ENCODE assay signal across 17 cellular contexts in the genomic region with DNA sequence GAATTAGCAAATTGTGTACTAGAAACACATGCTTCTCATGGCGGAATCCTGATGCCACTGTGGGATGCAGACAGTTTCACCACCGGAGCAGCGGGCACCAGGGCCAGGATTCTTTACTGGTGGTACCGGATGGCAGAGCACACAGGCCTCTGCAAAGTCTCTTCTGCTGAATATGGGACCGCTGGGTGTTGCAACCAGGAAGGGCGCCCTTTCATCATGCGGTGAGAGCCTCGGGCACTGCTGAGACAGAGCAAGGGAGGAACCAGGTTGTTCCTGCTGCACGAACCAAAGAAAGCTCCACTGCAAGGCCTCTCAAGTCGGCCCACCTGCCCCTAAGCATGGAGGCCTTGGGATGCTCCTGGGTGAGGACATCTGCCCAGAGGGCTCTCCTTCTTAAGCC.
"Had no signal": no experiment of that assay in that cellular context is flagged by ENCODE, and none has a peak within 500 bp of the region (broad histone marks: within the 10 kb centered on the region; RNA-seq: fewer than 3 reads in every experiment).

No MANE protein-coding gene starts in this region.

- H3K27ac ChIP-seq: heart right ventricle, sigmoid colon, skin epidermis, testis, tibial nerve, upper lobe of right lung, vagina had no signal

- H3K4me1 Mint-ChIP-seq: neural crest cell; stimulated activated naive B cell treated with anti-CD40 and anti-IgM and Interleukin-4, amounts not matched to agents 10 μg/mL and 1 μg/mL and 100 μg/mL, for 72 hours had no signal

- H3K4me3 ChIP-seq: dorsolateral prefrontal cortex, heart right ventricle, sigmoid colon, skin epidermis, testis, tibial nerve, upper lobe of right lung, vagina had no signal

- DNase-seq: dorsolateral prefrontal cortex; effector CD8-positive, alpha-beta T cell; heart right ventricle; hypothalamus; kidney glomerular epithelial cell; naive thymus-derived CD4-positive, alpha-beta T cell; sigmoid colon; stimulated activated CD4-positive, alpha-beta T cell treated with anti-CD3 and anti-CD28 coated beads, Interleukin-2, amount 100 ng/mL, for 24 hours; stimulated activated CD4-positive, alpha-beta T cell treated with anti-CD3 and anti-CD28 coated beads, Interleukin-4, amount 100 ng/mL, for 4 hours; stimulated activated naive B cell treated with anti-CD40 and anti-IgM and Interleukin-4, amounts not matched to agents 10 μg/mL and 1 μg/mL and 100 μg/mL, for 72 hours; stimulated activated naive CD8-positive, alpha-beta T cell treated with anti-CD3 and anti-CD28 coated beads, Interleukin-15, amount 100 ng/mL, for 72 hours; testis; upper lobe of right lung had no signal

- H3K27ac Mint-ChIP-seq: naive thymus-derived CD4-positive, alpha-beta T cell; stimulated activated naive B cell treated with anti-CD40 and anti-IgM and Interleukin-4, amounts not matched to agents 10 μg/mL and 1 μg/mL and 100 μg/mL, for 72 hours had no signal

- H3K4me3 Mint-ChIP-seq: naive thymus-derived CD4-positive, alpha-beta T cell; neural crest cell; stimulated activated naive B cell treated with anti-CD40 and anti-IgM and Interleukin-4, amounts not matched to agents 10 μg/mL and 1 μg/mL and 100 μg/mL, for 72 hours; stimulated activated naive CD8-positive, alpha-beta T cell treated with anti-CD3 and anti-CD28 coated beads, Interleukin-15, amount 100 ng/mL, for 72 hours had no signal

- H3K27me3 Mint-ChIP-seq: stimulated activated naive CD8-positive, alpha-beta T cell treated with anti-CD3 and anti-CD28 coated beads, Interleukin-15, amount 100 ng/mL, for 72 hours had no signal

- H3K9me3 ChIP-seq: sigmoid colon, testis, tibial nerve, upper lobe of right lung, vagina had no signal

- H3K36me3 ChIP-seq: sigmoid colon, upper lobe of right lung, vagina had no signal

- H3K4me1 ChIP-seq: heart right ventricle, sigmoid colon, testis, upper lobe of right lung, vagina had no signal

- H3K27me3 ChIP-seq: dorsolateral prefrontal cortex, heart right ventricle, sigmoid colon, testis, tibial nerve, upper lobe of right lung, vagina had no signal
